Comparison of ENCODE assay signal across 14 cellular contexts in genomic region chr5:1751864-1752822, GRCh38. TPM values are rescaled to one million over a fixed set of nuclear protein-coding genes. Genes with fewer than 3 reads are reported as not detected.
DNase-seq lines count a peak whose midpoint lies in the region; ATAC-seq, FAIRE-seq and TF ChIP-seq lines count a peak whose summit lies in the region.
"Had no signal": no experiment of that assay in that cellular context is flagged by ENCODE, and none has a peak within 500 bp of the region (broad histone marks: within the 10 kb centered on the region; RNA-seq: fewer than 3 reads in every experiment).

No MANE protein-coding gene starts in this region.

- no peak for FAIRE-seq in small intestine (lab: Jason Lieb, UNC)

- H3K36me3 ChIP-seq in lower lobe of right lung (no peaks in the 10 kb centered on the region), upper lobe of right lung (no peaks in the 10 kb centered on the region), small intestine (ENCODE audit: control insufficient read depth in 2 of 2, insufficient read depth in 2 of 2, low read length in 2 of 2) (no peaks in the 10 kb centered on the region)

- H3K27me3 ChIP-seq in right cardiac atrium (ENCODE audit: control insufficient read depth, insufficient read depth) = no peaks in the 10 kb centered on the region
- peaks cover 14% of the 10 kb centered on the region for H3K27me3 ChIP-seq in lower lobe of right lung (ENCODE audit: low read depth)
- H3K27me3 ChIP-seq in upper lobe of right lung = peaks cover 3% of the 10 kb centered on the region
- peaks cover 0 to 6% of the 10 kb centered on the region in 2 donors for H3K27me3 ChIP-seq in small intestine (ENCODE audit: control insufficient read depth in 2 of 2, insufficient read depth in 2 of 2, low read length in 2 of 2)

- H3K27ac ChIP-seq in right cardiac atrium (ENCODE audit: low read length) (no peak overlapping the region), coronary artery (no peak overlapping the region), lower lobe of right lung (no peak overlapping the region), upper lobe of right lung (no peak overlapping the region), small intestine (ENCODE audit: low read depth in 1 of 2, low read length in 1 of 2) (no peak overlapping the region)

- no peaks in the 10 kb centered on the region for H3K27me3 Mint-ChIP-seq in activated CD4-positive, alpha-beta T cell treated with anti-CD3 and anti-CD28 coated beads, Interleukin-2, amount 10 ng/mL, durations not matched to agents 24 days and 14 days

- no peaks in the 10 kb centered on the region for H3K9me3 Mint-ChIP-seq in activated CD4-positive, alpha-beta T cell treated with anti-CD3 and anti-CD28 coated beads, Interleukin-2, amount 10 ng/mL, durations not matched to agents 24 days and 14 days
- H3K9me3 Mint-ChIP-seq: CD8-positive, alpha-beta memory T cell had no signal

- H3K36me3 Mint-ChIP-seq in activated CD4-positive, alpha-beta T cell treated with anti-CD3 and anti-CD28 coated beads, Interleukin-2, amount 10 ng/mL, durations not matched to agents 24 days and 14 days (ENCODE audit: low read depth) = no peaks in the 10 kb centered on the region
- H3K36me3 Mint-ChIP-seq: CD8-positive, alpha-beta memory T cell had no signal

- H3K4me3 Mint-ChIP-seq in activated CD4-positive, alpha-beta T cell treated with anti-CD3 and anti-CD28 coated beads, Interleukin-2, amount 10 ng/mL, durations not matched to agents 24 days and 14 days = no peak overlapping the region
- H3K4me3 Mint-ChIP-seq: CD8-positive, alpha-beta memory T cell had no signal

- no peak overlapping the region for H3K4me3 ChIP-seq in right cardiac atrium (ENCODE audit: low read length)
- H3K4me3 ChIP-seq in coronary artery = no peak overlapping the region
- H3K4me3 ChIP-seq in lower lobe of right lung = no peak overlapping the region
- H3K4me3 ChIP-seq in upper lobe of right lung = no peak overlapping the region
- no peak overlapping the region for H3K4me3 ChIP-seq in small intestine (ENCODE audit: low read depth in 1 of 2, low read length in 2 of 2)

- H3K4me1 ChIP-seq in right cardiac atrium (ENCODE audit: control insufficient read depth, insufficient read depth, low read length) (no peaks in the 10 kb centered on the region), lower lobe of right lung (no peaks in the 10 kb centered on the region), upper lobe of right lung (no peaks in the 10 kb centered on the region), small intestine (ENCODE audit: control insufficient read depth in 2 of 2, insufficient read depth in 1 of 2, low read depth in 1 of 2, low read length in 1 of 2) (no peaks in the 10 kb centered on the region)

- H3K9me3 ChIP-seq in right cardiac atrium (ENCODE audit: control insufficient read depth, low read length) (no peaks in the 10 kb centered on the region), lower lobe of right lung (no peaks in the 10 kb centered on the region), upper lobe of right lung (no peaks in the 10 kb centered on the region), small intestine (ENCODE audit: control insufficient read depth, low read depth) (no peaks in the 10 kb centered on the region)

- no peak for ATAC-seq in Right ventricle myocardium superior (ENCODE audit: poor library complexity)
- no peak for ATAC-seq in right cardiac atrium
- no peak for ATAC-seq in lower lobe of right lung
- no peak for ATAC-seq in upper lobe of right lung
- ATAC-seq: Right ventricle myocardium inferior had no signal

- TF ChIP-seq CTCF in coronary artery (IDR thresholded peaks at IDR 0.05) = no peak
- TF ChIP-seq CTCF in lower lobe of right lung (IDR thresholded peaks at IDR 0.05) = no peak
- TF ChIP-seq CTCF in upper lobe of right lung (IDR thresholded peaks at IDR 0.05) = no peak

- H3K4me1 Mint-ChIP-seq in activated CD4-positive, alpha-beta T cell treated with anti-CD3 and anti-CD28 coated beads, Interleukin-2, amount 10 ng/mL, durations not matched to agents 24 days and 14 days = no peaks in the 10 kb centered on the region
- H3K4me1 Mint-ChIP-seq: CD8-positive, alpha-beta memory T cell had no signal

- no peak overlapping the region for H3K27ac Mint-ChIP-seq in activated CD4-positive, alpha-beta T cell treated with anti-CD3 and anti-CD28 coated beads, Interleukin-2, amount 10 ng/mL, durations not matched to agents 24 days and 14 days

- DNase-seq in Right ventricle myocardium superior (peak; percentile 24), right cardiac atrium (no peak), coronary artery (ENCODE audit: low spot score) (peak; percentile 59), lower lobe of right lung (peak; percentile 21), upper lobe of right lung (peak; percentile 42), small intestine (no peak), SKM-1 treated with dmso at 0.1 percent for 144 hours (lab: John Stamatoyannopoulos, UW; ENCODE audit: unreplicated experiment) (no peak)
- DNase-seq in activated CD4-positive, alpha-beta T cell treated with anti-CD3 and anti-CD28 coated beads, Interleukin-2, amount 10 ng/mL, durations not matched to agents 24 days and 14 days = no peak
- DNase-seq: CD8-positive, alpha-beta memory T cell; IMR-90; NCI-H1436; NCI-H2029 treated with DMSO at 0.1 percent for 48 hours; NCI-H510A treated with DMSO at 0.1 percent for 48 hours had no signal

- intact Hi-C loops in Right ventricle myocardium superior (cut with DNase I) = no loop called here
- intact Hi-C loops in right cardiac atrium (cut with DNase I) = no loop called here
- intact Hi-C loops in lower lobe of right lung (cut with DNase I) = no loop called here
- intact Hi-C loops in upper lobe of right lung (cut with DNase I) = no loop called here
- intact Hi-C loops in activated CD4-positive, alpha-beta T cell treated with anti-CD3 and anti-CD28 coated beads, Interleukin-2, amount 10 ng/mL, durations not matched to agents 24 days and 14 days (cut with micrococcal nuclease) = no loop called here

- WGBS in right cardiac atrium = 74% methylated on average over 29 of the region's 29 CpGs
- 72 to 79% (median 73%) methylated on average over 25 to 29 of the region's 29 CpGs for WGBS in small intestine, 3 donors

RNA-seq across cellular contexts. Expression of gene MRPL36, which starts 47.5 kb away (rescaled TPM):
- total RNA-seq in Right ventricle myocardium superior = 65.5 TPM
- total RNA-seq in right cardiac atrium = 10 to 100 TPM; 40.8 to 51.3 (median 48.1) TPM
- polyA plus RNA-seq in right cardiac atrium = 104 TPM
- total RNA-seq in lower lobe of right lung = 25.1 TPM
- total RNA-seq in upper lobe of right lung = 29.4 TPM
- polyA plus RNA-seq in small intestine = 100 to 1,000 TPM in 1 of 3 donors, 10 to 100 TPM in 2; 66.6 to 101 (median 85.0) TPM
- 107 and 108 TPM in 2 replicates for total RNA-seq in activated CD4-positive, alpha-beta T cell treated with anti-CD3 and anti-CD28 coated beads, Interleukin-2, amount 10 ng/mL, durations not matched to agents 24 days and 14 days

RNA-seq across cellular contexts. Expression of gene NDUFS6, which starts 49.1 kb away (rescaled TPM):
- total RNA-seq in Right ventricle myocardium superior (126 TPM), right cardiac atrium (10 to 100 TPM; 64.1 to 90.1 (median 76.8) TPM), lower lobe of right lung (21.3 TPM), upper lobe of right lung (23.5 TPM)
- polyA plus RNA-seq in right cardiac atrium (216 TPM), small intestine (100 to 1,000 TPM; 109 to 151 (median 117) TPM)
- total RNA-seq in activated CD4-positive, alpha-beta T cell treated with anti-CD3 and anti-CD28 coated beads, Interleukin-2, amount 10 ng/mL, durations not matched to agents 24 days and 14 days = 37.8 and 40.3 TPM in 2 replicates

Comparison
In these comparisons a context has a peak if more than half of its experiments do, and no peak if none do; other contexts are left out.
1. DNase-seq: peak in Right ventricle myocardium superior (single experiment), coronary artery (single experiment), lower lobe of right lung (single experiment) and upper lobe of right lung (single experiment); none in right cardiac atrium (0 of 3), small intestine (single experiment), SKM-1 treated with dmso at 0.1 percent for 144 hours (single experiment) and activated CD4-positive, alpha-beta T cell treated with anti-CD3 and anti-CD28 coated beads, Interleukin-2, amount 10 ng/mL, durations not matched to agents 24 days and 14 days (single experiment).